30 cellular contexts compared by ENCODE assay signal in genomic region chrX:30241724-30242415, GRCh38. TPM values are rescaled to one million over a fixed set of nuclear protein-coding genes. Genes with fewer than 3 reads are reported as not detected.
A peak's percentile ranks its signal among the peaks of the same experiment; 100 is the strongest.
DNase-seq lines count a peak whose midpoint lies in the region; ATAC-seq, FAIRE-seq and TF ChIP-seq lines count a peak whose summit lies in the region.
"Had no signal": no experiment of that assay in that cellular context is flagged by ENCODE, and none has a peak within 500 bp of the region (broad histone marks: within the 10 kb centered on the region; RNA-seq: fewer than 3 reads in every experiment).

TSS of gene MAGEB4 (plus strand) at chrX:30242000. CDS start at chrX:30242136, 136 bp downstream.

- no peaks in the 10 kb centered on the region for H3K9me3 ChIP-seq in K562 (replicated peaks; ENCODE audit: control insufficient read depth, insufficient read depth, low read depth, low read length)
- H3K9me3 ChIP-seq in right lobe of liver, result no peaks in the 10 kb centered on the region
- H3K9me3 ChIP-seq: HAP-1, SK-N-SH had no signal

- TF ChIP-seq CTCF in K562 (IDR thresholded peaks at IDR 0.05 in 2 of 3, conservative IDR thresholded peaks at IDR 0.05 in 1 of 3; ENCODE audit: insufficient read depth in 2 of 3, low read depth in 1 of 3, low read length in 3 of 3) (no peak), osteocyte (IDR thresholded peaks at IDR 0.05) (no peak), right lobe of liver (IDR thresholded peaks at IDR 0.05) (no peak)

- TF ChIP-seq POLR2A in K562 (conservative IDR thresholded peaks at IDR 0.05), result no peak
- TF ChIP-seq POLR2A in right lobe of liver (IDR thresholded peaks at IDR 0.05), result no peak

- no peak within 1 kb of the TSS for H3K4me3 Mint-ChIP-seq in osteocyte (ENCODE audit: unreplicated experiment)
- H3K4me3 Mint-ChIP-seq: CD8-positive, alpha-beta T cell; GM23338 had no signal

- H3K27me3 ChIP-seq in K562 (ENCODE audit: control insufficient read depth in 2 of 2, insufficient read depth in 2 of 2, low read length in 2 of 2) (no peaks in the 10 kb centered on the region), right lobe of liver (no peaks in the 10 kb centered on the region)

- DNase-seq in K562 (ENCODE audit: extremely low read depth in 1 of 4, low spot score in 3 of 4) (no peak), osteocyte (ENCODE audit: extremely low spot score, unreplicated experiment) (peak; percentile 76), right lobe of liver (no peak), superior temporal gyrus (ENCODE audit: extremely low spot score) (no peak)
- DNase-seq: AML-193; C1 segment of cervical spinal cord; CD8-positive, alpha-beta T cell; DND-41; KG1; MV-4-11; NCI-H1105 treated with DMSO at 0.1 percent for 48 hours; NCI-H1694; NCI-H2081; NCI-H2171; NCI-H345; NCI-H524 treated with DMSO at 0.1 percent for 48 hours; NCI-H82; SIG-M5; SK-N-SH had no signal

- H3K27ac Mint-ChIP-seq in osteocyte (ENCODE audit: unreplicated experiment), result no peak within 1 kb of the TSS
- H3K27ac Mint-ChIP-seq: CD8-positive, alpha-beta T cell; GM23338 had no signal

- peak within 1 kb of the TSS; percentile 47; the same call in 1 of the 2 replicates for H2AFZ ChIP-seq in K562 (ENCODE audit: low read depth, low read length)
- H2AFZ ChIP-seq: GM23338 had no signal

- no peaks in the 10 kb centered on the region for H3K36me3 Mint-ChIP-seq in osteocyte (ENCODE audit: unreplicated experiment)
- H3K36me3 Mint-ChIP-seq: CD8-positive, alpha-beta T cell had no signal

- H3K4me1 ChIP-seq in K562 (replicated peaks in 1 of 2; ENCODE audit: control insufficient read depth in 2 of 2, insufficient read depth in 2 of 2, low read length in 2 of 2), result peaks cover 4 to 9% of the 10 kb centered on the region in 2 experiments; a peak in 4 of 5 replicates
- no peaks in the 10 kb centered on the region for H3K4me1 ChIP-seq in right lobe of liver
- H3K4me1 ChIP-seq: HAP-1 had no signal

- H3K79me2 ChIP-seq in K562 (ENCODE audit: control insufficient read depth, insufficient read depth, low read length), result no peaks in the 10 kb centered on the region

- in situ Hi-C loops in K562 (cut with MboI), result no loop called here

- CTCF ChIA-PET in K562 (lab: Yijun Ruan, JAX; ENCODE audit: low intra/inter-chr PET ratio), result no interaction called here

- no TSS peak for BruUV-seq in K562 (replicated peaks; lab: Mats Ljungman, UMichigan)

- WGBS in K562 (ENCODE audit: insufficient coverage, low coverage, missing lambda C conversion rate), result 30% methylated on average over 7 of the region's 10 CpGs
- WGBS in right lobe of liver (ENCODE audit: insufficient coverage, low coverage, low lambda C conversion rate, missing lambda C conversion rate), result 78% methylated on average over 7 of the region's 10 CpGs

- intact Hi-C loops in K562 (cut with micrococcal nuclease), result no loop called here
- intact Hi-C loops in right lobe of liver (cut with DNase I), result no loop called here

- no peak for TF ChIP-seq EP300 in K562 (IDR thresholded peaks at IDR 0.05; ENCODE audit: low read length)

- H3K9me1 ChIP-seq in K562 (ENCODE audit: control insufficient read depth, insufficient read depth, low read length), result no peaks in the 10 kb centered on the region

- no peaks in the 10 kb centered on the region for H3K4me1 Mint-ChIP-seq in osteocyte (ENCODE audit: unreplicated experiment)
- H3K4me1 Mint-ChIP-seq: GM23338 had no signal

- POLR2A ChIA-PET in K562 (lab: Yijun Ruan, JAX), result interaction anchor here (0.6 kb wide), 1 partner anchor 58 kb away, joined by 4 read pairs; no protein-coding TSS in a partner anchor

- no peak for FAIRE-seq in K562 (lab: Jason Lieb, UNC)

- no peak for TF ChIP-seq RAD21 in K562 (CRISPR knock-in tag; conservative IDR thresholded peaks at IDR 0.05 in 1 of 2, IDR thresholded peaks at IDR 0.05 in 1 of 2)

- H3K9ac ChIP-seq in K562 (ENCODE audit: insufficient read depth in 1 of 2, low read depth in 2 of 2, low read length in 2 of 2), result no peak within 1 kb of the TSS
- H3K9ac ChIP-seq: SK-N-SH had no signal

- no peak within 1 kb of the TSS for H3K4me2 ChIP-seq in K562 (ENCODE audit: insufficient read depth, low read length)
- H3K4me2 ChIP-seq: GM23338, SK-N-SH had no signal

- H3K9me3 Mint-ChIP-seq in osteocyte (ENCODE audit: unreplicated experiment), result no peaks in the 10 kb centered on the region
- H3K9me3 Mint-ChIP-seq: CD8-positive, alpha-beta T cell; GM23338 had no signal

- no peak within 1 kb of the TSS for H3K4me3 ChIP-seq in K562
- no peak within 1 kb of the TSS for H3K4me3 ChIP-seq in right lobe of liver
- H3K4me3 ChIP-seq: GM23338, HAP-1 had no signal

- H3K27ac ChIP-seq in K562 (ENCODE audit: extremely low read depth, low read depth, low read length), result no peak within 1 kb of the TSS
- no peak within 1 kb of the TSS for H3K27ac ChIP-seq in right lobe of liver
- H3K27ac ChIP-seq: HL-60 had no signal

- no peaks in the 10 kb centered on the region for H4K20me1 ChIP-seq in K562 (replicated peaks; ENCODE audit: control insufficient read depth, insufficient read depth, low read length)

- H3K36me3 ChIP-seq in K562 (ENCODE audit: control insufficient read depth, insufficient read depth, low read length) (no peaks in the 10 kb centered on the region), right lobe of liver (no peaks in the 10 kb centered on the region)
- H3K36me3 ChIP-seq: HAP-1 had no signal

- ATAC-seq in GM18502 (IDR thresholded peaks at IDR 0.05; ENCODE audit: poor library complexity, unreplicated experiment) (peak; percentile 64), HG03432 (IDR thresholded peaks at IDR 0.05; ENCODE audit: unreplicated experiment) (peak; percentile 72), K562 (no peak), right lobe of liver (no peak), GM19452 (IDR thresholded peaks at IDR 0.05; ENCODE audit: unreplicated experiment) (no peak)
- ATAC-seq: CD8-positive, alpha-beta T cell; GM23338; Panc1 had no signal

- peaks cover 9% of the 10 kb centered on the region for H3K27me3 Mint-ChIP-seq in osteocyte (ENCODE audit: unreplicated experiment)

TF ChIP-seq in K562, 482 proteins besides CTCF, POLR2A, EP300 and RAD21 (continues in another document):
- TF ChIP-seq CCAR2 (IDR thresholded peaks at IDR 0.05; ENCODE audit: low read depth, low read length) (no peak), JUN (IDR thresholded peaks at IDR 0.05; ENCODE audit: borderline replicate concordance, low read depth, low read length) (no peak), JUN (CRISPR knock-in tag; IDR thresholded peaks at IDR 0.05; ENCODE audit: borderline replicate concordance) (no peak), ETV6 (IDR thresholded peaks at IDR 0.05; ENCODE audit: borderline replicate concordance in 1 of 2, low read depth in 2 of 2, low read length in 1 of 2) (no peak), ETV6 (CRISPR knock-in tag; IDR thresholded peaks at IDR 0.05; ENCODE audit: borderline replicate concordance) (no peak), HDAC3 (IDR thresholded peaks at IDR 0.05; ENCODE audit: borderline replicate concordance, partially characterized antibody) (no peak), ZNF707 (CRISPR knock-in tag; conservative IDR thresholded peaks at IDR 0.05) (no peak)
- TF ChIP-seq, protein P1, sequence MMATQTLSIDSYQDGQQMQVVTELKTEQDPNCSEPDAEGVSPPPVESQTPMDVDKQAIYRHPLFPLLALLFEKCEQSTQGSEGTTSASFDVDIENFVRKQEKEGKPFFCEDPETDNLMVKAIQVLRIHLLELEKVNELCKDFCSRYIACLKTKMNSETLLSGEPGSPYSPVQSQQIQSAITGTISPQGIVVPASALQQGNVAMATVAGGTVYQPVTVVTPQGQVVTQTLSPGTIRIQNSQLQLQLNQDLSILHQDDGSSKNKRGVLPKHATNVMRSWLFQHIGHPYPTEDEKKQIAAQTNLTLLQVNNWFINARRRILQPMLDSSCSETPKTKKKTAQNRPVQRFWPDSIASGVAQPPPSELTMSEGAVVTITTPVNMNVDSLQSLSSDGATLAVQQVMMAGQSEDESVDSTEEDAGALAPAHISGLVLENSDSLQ (IDR thresholded peaks at IDR 0.05), result no peak
- TF ChIP-seq, protein P2, sequence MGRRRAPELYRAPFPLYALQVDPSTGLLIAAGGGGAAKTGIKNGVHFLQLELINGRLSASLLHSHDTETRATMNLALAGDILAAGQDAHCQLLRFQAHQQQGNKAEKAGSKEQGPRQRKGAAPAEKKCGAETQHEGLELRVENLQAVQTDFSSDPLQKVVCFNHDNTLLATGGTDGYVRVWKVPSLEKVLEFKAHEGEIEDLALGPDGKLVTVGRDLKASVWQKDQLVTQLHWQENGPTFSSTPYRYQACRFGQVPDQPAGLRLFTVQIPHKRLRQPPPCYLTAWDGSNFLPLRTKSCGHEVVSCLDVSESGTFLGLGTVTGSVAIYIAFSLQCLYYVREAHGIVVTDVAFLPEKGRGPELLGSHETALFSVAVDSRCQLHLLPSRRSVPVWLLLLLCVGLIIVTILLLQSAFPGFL (CRISPR knock-in tag; IDR thresholded peaks at IDR 0.05), result no peak

RNA-seq across cellular contexts. Expression of gene MAGEB4, which starts in this region (rescaled TPM):
- total RNA-seq in K562 (2011; cell fraction: chromatin; rRNA removed; ENCODE audit: low replicate concordance), result not detected in 2 replicates
- total RNA-seq in K562 (2011; cell fraction: nucleolus; rRNA removed), result not detected in 2 replicates
- total RNA-seq in K562 (2011; cell fraction: nucleoplasm; rRNA removed), result not detected in 2 replicates
- total RNA-seq in K562 (2014; rRNA removed), result 0.09 TPM in 1 of 2 replicates, not detected in the other
- not detected in 2 replicates for total RNA-seq in K562 (2014; rRNA removed; fragmentation: Illumina TruSeq; extraction: Trizol)
- not detected in 2 replicates for total RNA-seq in K562 (2015; rRNA removed; fragmentation: Illumina TruSeq; extraction: Trizol)
- total RNA-seq in K562 (2021), result not detected in 2 replicates
- not detected in 2 replicates for polyA plus RNA-seq in K562 (2011; rRNA removed)
- not detected in 2 replicates for polyA plus RNA-seq in K562 (2011; cell fraction: cytosol; rRNA removed)
- polyA plus RNA-seq in K562 (2011; cell fraction: nucleus; rRNA removed), result not detected in 2 replicates
- 0.03 and 0.06 TPM in 2 replicates for polyA plus RNA-seq in K562 (2012)
- 0.07 TPM in 1 of 2 replicates, not detected in the other for polyA plus RNA-seq in K562 (2014; fragmentation: Illumina TruSeq; extraction: Trizol)
- under 1 TPM; 0.04 to 0.06 TPM for polyA plus RNA-seq in K562 (2014; fragmentation: Nextera tagmentation; extraction: Ambion mirVana)
- not detected in 2 replicates for polyA plus RNA-seq in K562 (2014; rRNA removed)
- not detected in 2 replicates for polyA minus RNA-seq in K562 (2011; rRNA and poly(A)+ RNA removed)
- polyA minus RNA-seq in K562 (2011; cell fraction: cytosol; rRNA and poly(A)+ RNA removed), result not detected in 2 replicates
- not detected in 2 replicates for polyA minus RNA-seq in K562 (2011; cell fraction: nucleus; rRNA and poly(A)+ RNA removed)
- total RNA-seq in osteocyte, result not detected in 2 replicates
- total RNA-seq in right lobe of liver, result not detected
- total RNA-seq: A172; CD8-positive, alpha-beta T cell; G401; GM23338; HT-29 had no signal
- polyA plus RNA-seq: AG04450, GM23338, SK-N-SH had no signal

Comparison
In these comparisons a context has a peak if more than half of its experiments do, and no peak if none do; other contexts are left out.
1. Peak in DNase-seq in osteocyte; RNA of the gene not detected or under 1 TPM.
2. ATAC-seq: peak in GM18502 (single experiment) and HG03432 (single experiment); none in K562 (single experiment), right lobe of liver (0 of 4) and GM19452 (single experiment).